In the genomic region with DNA sequence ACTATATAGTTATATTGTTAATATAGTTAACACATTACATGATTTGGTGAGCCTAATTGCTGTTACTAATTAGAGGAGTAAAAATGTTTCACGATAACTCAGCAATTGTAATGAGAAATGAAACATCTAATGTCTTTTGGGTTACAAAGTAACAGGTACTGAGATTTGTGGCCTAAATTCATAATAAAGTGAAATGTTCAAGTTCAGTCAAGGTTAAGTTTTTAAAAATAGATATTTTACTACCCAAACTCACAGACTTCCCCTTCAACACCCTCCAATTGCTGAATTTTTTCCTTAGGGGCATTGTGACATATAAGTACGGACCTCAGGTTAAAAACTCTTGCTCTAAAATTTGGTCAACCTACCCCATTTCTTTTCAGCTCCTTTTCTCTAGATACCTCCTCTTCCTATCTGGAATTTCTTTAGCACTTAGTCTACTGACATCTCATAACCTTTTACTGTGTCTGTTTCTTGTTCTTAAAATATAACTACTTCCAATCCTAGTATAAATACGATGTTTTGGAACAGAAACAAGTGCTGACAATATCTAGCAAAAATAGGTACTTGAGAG, we compare ENCODE assay signal across 11 cellular contexts.
DNase-seq lines count a peak whose midpoint lies in the region; ATAC-seq, FAIRE-seq and TF ChIP-seq lines count a peak whose summit lies in the region.
"Had no signal": no experiment of that assay in that cellular context is flagged by ENCODE, and none has a peak within 500 bp of the region (broad histone marks: within the 10 kb centered on the region; RNA-seq: fewer than 3 reads in every experiment).

No MANE protein-coding gene starts in this region.

- H4K20me1 ChIP-seq in BLaER1 (peaks cover 25% of the 10 kb centered on the region), OCI-LY3 (ENCODE audit: insufficient read depth, low read length) (no peaks in the 10 kb centered on the region), K562 (replicated peaks; ENCODE audit: control insufficient read depth, insufficient read depth, low read length) (peaks cover 3% of the 10 kb centered on the region; the same call in 1 of the 2 replicates)

- DNase-seq in CD8-positive, alpha-beta memory T cell, result no peak
- peak in 1 of 4 experiments; percentile 55 for DNase-seq in K562 (ENCODE audit: extremely low read depth in 1 of 4, low spot score in 3 of 4)
- DNase-seq in anterior cingulate cortex (lab: John Stamatoyannopoulos, UW), result no peak
- DNase-seq in H7, result no peak
- DNase-seq in activated effector memory CD4-positive, alpha-beta T cell treated with Interleukin-2 at 50 U/mL for 16 hours, result no peak
- DNase-seq: CD4-positive, alpha-beta memory T cell; left ventricle myocardium inferior; NCI-H510A treated with DMSO at 0.1 percent for 48 hours had no signal

- H3K9ac ChIP-seq in BLaER1 (no peak overlapping the region), OCI-LY3 (ENCODE audit: low read length) (peak overlapping the region; percentile 1; the same call in 1 of the 2 replicates), K562 (ENCODE audit: insufficient read depth in 1 of 2, low read depth in 2 of 2, low read length in 2 of 2) (peak overlapping the region in 1 of 2 experiments; percentile 88; a peak in 3 of 4 replicates)

- H3K9me1 ChIP-seq in K562 (ENCODE audit: control insufficient read depth, insufficient read depth, low read length), result no peaks in the 10 kb centered on the region

- H2AFZ ChIP-seq in OCI-LY3 (ENCODE audit: low read depth, low read length), result no peak overlapping the region
- no peak overlapping the region for H2AFZ ChIP-seq in K562 (ENCODE audit: low read depth, low read length)

- intact Hi-C loops in K562 (cut with micrococcal nuclease), result loop anchor here (10.0 kb wide), 1 partner anchor 800 kb away; no protein-coding TSS in a partner anchor

- TF ChIP-seq CTCF in OCI-LY3 (IDR thresholded peaks at IDR 0.05; ENCODE audit: low read depth, low read length), result no peak
- no peak for TF ChIP-seq CTCF in K562 (IDR thresholded peaks at IDR 0.05 in 2 of 3, conservative IDR thresholded peaks at IDR 0.05 in 1 of 3; ENCODE audit: insufficient read depth in 2 of 3, low read depth in 1 of 3, low read length in 3 of 3)

- H3K4me1 Mint-ChIP-seq in CD8-positive, alpha-beta memory T cell, result peaks cover 26 to 44% (median 37%) of the 10 kb centered on the region in 3 donors

- peaks cover 0 to 12% (median 0%) of the 10 kb centered on the region in 3 donors for H3K36me3 Mint-ChIP-seq in CD8-positive, alpha-beta memory T cell

- H3K27me3 ChIP-seq in BLaER1 (no peaks in the 10 kb centered on the region), OCI-LY3 (ENCODE audit: low read depth, low read length) (no peaks in the 10 kb centered on the region), K562 (ENCODE audit: control insufficient read depth in 2 of 2, insufficient read depth in 2 of 2, low read length in 2 of 2) (no peaks in the 10 kb centered on the region), H7 (ENCODE audit: control insufficient read depth, insufficient read depth, low read length) (no peaks in the 10 kb centered on the region)
- no peaks in the 10 kb centered on the region for H3K27me3 ChIP-seq in CD8-positive, alpha-beta memory T cell (ENCODE audit: insufficient read depth, low read length, poor library complexity, severe bottlenecking)

- H3K36me3 ChIP-seq in BLaER1 (peaks cover 20% of the 10 kb centered on the region), OCI-LY3 (replicated peaks; ENCODE audit: low read depth, low read length) (peaks cover 11% of the 10 kb centered on the region), K562 (ENCODE audit: control insufficient read depth, insufficient read depth, low read length) (peaks cover 48% of the 10 kb centered on the region), H7 (replicated peaks; ENCODE audit: control insufficient read depth, insufficient read depth, low read length) (no peaks in the 10 kb centered on the region)
- H3K36me3 ChIP-seq in CD8-positive, alpha-beta memory T cell (ENCODE audit: insufficient read depth, low read length), result no peaks in the 10 kb centered on the region

- in situ Hi-C loops in K562 (cut with MboI), result no loop called here

- TF ChIP-seq RAD21 in K562 (CRISPR knock-in tag; conservative IDR thresholded peaks at IDR 0.05 in 1 of 2, IDR thresholded peaks at IDR 0.05 in 1 of 2), result no peak

- no TSS peak for BruUV-seq in K562 (replicated peaks; lab: Mats Ljungman, UMichigan)

- 2% methylated on average over 3 of the region's 3 CpGs for WGBS in K562 (ENCODE audit: insufficient coverage, low coverage, missing lambda C conversion rate)

- no peak for TF ChIP-seq EP300 in K562 (IDR thresholded peaks at IDR 0.05; ENCODE audit: low read length)

- H3K4me2 ChIP-seq in BLaER1 (no peak overlapping the region), OCI-LY3 (ENCODE audit: low read length) (no peak overlapping the region), K562 (ENCODE audit: insufficient read depth, low read length) (peak overlapping the region; percentile 92)

- CTCF ChIA-PET in CD8-positive, alpha-beta memory T cell (lab: Charles Lee), result interaction anchor here (5.5 kb wide), 1 partner anchor 11 kb away, joined by 80 read pairs; a partner anchor contains a TSS
- CTCF ChIA-PET in K562 (lab: Yijun Ruan, JAX; ENCODE audit: low intra/inter-chr PET ratio), result no interaction called here

- H3K9me3 ChIP-seq in BLaER1, result peaks cover 12% of the 10 kb centered on the region; the same call in 1 of the 2 replicates
- no peaks in the 10 kb centered on the region for H3K9me3 ChIP-seq in CD8-positive, alpha-beta memory T cell (ENCODE audit: low read length)
- no peaks in the 10 kb centered on the region for H3K9me3 ChIP-seq in OCI-LY3 (ENCODE audit: insufficient read depth, low read length)
- H3K9me3 ChIP-seq in K562 (replicated peaks; ENCODE audit: control insufficient read depth, insufficient read depth, low read depth, low read length), result no peaks in the 10 kb centered on the region
- H3K9me3 ChIP-seq: left ventricle myocardium inferior had no signal

- H3K27me3 Mint-ChIP-seq in CD8-positive, alpha-beta memory T cell, result peaks cover 0 to 5% of the 10 kb centered on the region in 2 donors
- H3K27me3 Mint-ChIP-seq: CD4-positive, alpha-beta memory T cell; central memory CD8-positive, alpha-beta T cell had no signal

- H3K27ac Mint-ChIP-seq in CD8-positive, alpha-beta memory T cell, result peak overlapping the region in 2 of 8 donors; percentile 42 to 43

- H3K79me2 ChIP-seq in OCI-LY3 (ENCODE audit: low read length) (peaks cover 12% of the 10 kb centered on the region), K562 (ENCODE audit: control insufficient read depth, insufficient read depth, low read length) (peaks cover 97% of the 10 kb centered on the region)

- POLR2A ChIA-PET in CD8-positive, alpha-beta memory T cell (lab: Charles Lee), result interaction anchor here (0.6 to 6.0 kb wide), 5 partner anchors 11 to 977 kb away, joined by 3 to 231 read pairs (median 31); a partner anchor contains a TSS
- POLR2A ChIA-PET in K562 (lab: Yijun Ruan, JAX), result interaction anchor here (0.6 to 9.3 kb wide), 12 partner anchors 12 to 1011 kb away, joined by 3 to 726 read pairs (median 19); a partner anchor contains a TSS

- FAIRE-seq in K562 (lab: Jason Lieb, UNC), result no peak

- H3K4me3 ChIP-seq in BLaER1 (no peak overlapping the region), OCI-LY3 (ENCODE audit: low read length) (no peak overlapping the region), K562 (peak overlapping the region; percentile 53), H7 (ENCODE audit: insufficient read depth, low read depth, low read length) (no peak overlapping the region)
- no peak overlapping the region for H3K4me3 ChIP-seq in CD8-positive, alpha-beta memory T cell (ENCODE audit: low read length)
- H3K4me3 ChIP-seq: left ventricle myocardium inferior had no signal

- H3K4me1 ChIP-seq in BLaER1 (peaks cover 40% of the 10 kb centered on the region), OCI-LY3 (ENCODE audit: low read length) (peaks cover 40% of the 10 kb centered on the region), K562 (replicated peaks in 1 of 2; ENCODE audit: control insufficient read depth in 2 of 2, insufficient read depth in 2 of 2, low read length in 2 of 2) (peaks cover 13 to 17% of the 10 kb centered on the region in 2 experiments)
- H3K4me1 ChIP-seq in CD8-positive, alpha-beta memory T cell (ENCODE audit: insufficient read depth, low read length), result peaks cover 37% of the 10 kb centered on the region

- peak overlapping the region in 2 of 7 donors; percentile 23 to 70 for H3K4me3 Mint-ChIP-seq in CD8-positive, alpha-beta memory T cell
- H3K4me3 Mint-ChIP-seq: central memory CD8-positive, alpha-beta T cell had no signal

- no peak for TF ChIP-seq POLR2A in K562 (conservative IDR thresholded peaks at IDR 0.05)

- ATAC-seq in K562, result no peak

- no peaks in the 10 kb centered on the region for H3K9me3 Mint-ChIP-seq in CD8-positive, alpha-beta memory T cell
- H3K9me3 Mint-ChIP-seq: CD4-positive, alpha-beta memory T cell; central memory CD8-positive, alpha-beta T cell had no signal

- H3K27ac ChIP-seq in BLaER1 (peak overlapping the region; percentile 90; the same call in 1 of the 2 replicates), OCI-LY3 (ENCODE audit: low read length) (peak overlapping the region; percentile 99), K562 (ENCODE audit: extremely low read depth, low read depth, low read length) (peak overlapping the region; percentile 88)
- H3K27ac ChIP-seq in CD8-positive, alpha-beta memory T cell (ENCODE audit: low read depth, low read length), result peak overlapping the region; percentile 64
- H3K27ac ChIP-seq: left ventricle myocardium inferior had no signal

TF ChIP-seq in K562, 482 proteins besides CTCF, POLR2A, EP300 and RAD21 (continues in another document):
- TF ChIP-seq PRPF4 (IDR thresholded peaks at IDR 0.05; ENCODE audit: insufficient read depth, low read depth, low read length, poor library complexity, severe bottlenecking) (no peak), STAG1 (CRISPR knock-in tag; IDR thresholded peaks at IDR 0.05; ENCODE audit: borderline replicate concordance) (no peak), POLR3G (IDR thresholded peaks at IDR 0.05; ENCODE audit: extremely low read depth, insufficient read length, insufficient replicate concordance) (no peak), ZNF785 (CRISPR knock-in tag; IDR thresholded peaks at IDR 0.05) (no peak), ZNF699 (CRISPR knock-in tag; IDR thresholded peaks at IDR 0.05; ENCODE audit: insufficient replicate concordance) (no peak), NONO (IDR thresholded peaks at IDR 0.05; ENCODE audit: low read depth in 2 of 2, low read length in 1 of 2) (peak in 1 of 2 experiments; percentile 61; a peak in 2 of 4 replicates), DACH1 (IDR thresholded peaks at IDR 0.05; ENCODE audit: partially characterized antibody) (no peak), CAMTA2 (CRISPR knock-in tag; conservative IDR thresholded peaks at IDR 0.05) (0 out of 2 replicates have a peak, but pooled peaks have one; percentile 45)
- TF ChIP-seq, protein P1, sequence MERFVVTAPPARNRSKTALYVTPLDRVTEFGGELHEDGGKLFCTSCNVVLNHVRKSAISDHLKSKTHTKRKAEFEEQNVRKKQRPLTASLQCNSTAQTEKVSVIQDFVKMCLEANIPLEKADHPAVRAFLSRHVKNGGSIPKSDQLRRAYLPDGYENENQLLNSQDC (CRISPR knock-in tag; IDR thresholded peaks at IDR 0.05), result peak; percentile 58
